In the genomic region with DNA sequence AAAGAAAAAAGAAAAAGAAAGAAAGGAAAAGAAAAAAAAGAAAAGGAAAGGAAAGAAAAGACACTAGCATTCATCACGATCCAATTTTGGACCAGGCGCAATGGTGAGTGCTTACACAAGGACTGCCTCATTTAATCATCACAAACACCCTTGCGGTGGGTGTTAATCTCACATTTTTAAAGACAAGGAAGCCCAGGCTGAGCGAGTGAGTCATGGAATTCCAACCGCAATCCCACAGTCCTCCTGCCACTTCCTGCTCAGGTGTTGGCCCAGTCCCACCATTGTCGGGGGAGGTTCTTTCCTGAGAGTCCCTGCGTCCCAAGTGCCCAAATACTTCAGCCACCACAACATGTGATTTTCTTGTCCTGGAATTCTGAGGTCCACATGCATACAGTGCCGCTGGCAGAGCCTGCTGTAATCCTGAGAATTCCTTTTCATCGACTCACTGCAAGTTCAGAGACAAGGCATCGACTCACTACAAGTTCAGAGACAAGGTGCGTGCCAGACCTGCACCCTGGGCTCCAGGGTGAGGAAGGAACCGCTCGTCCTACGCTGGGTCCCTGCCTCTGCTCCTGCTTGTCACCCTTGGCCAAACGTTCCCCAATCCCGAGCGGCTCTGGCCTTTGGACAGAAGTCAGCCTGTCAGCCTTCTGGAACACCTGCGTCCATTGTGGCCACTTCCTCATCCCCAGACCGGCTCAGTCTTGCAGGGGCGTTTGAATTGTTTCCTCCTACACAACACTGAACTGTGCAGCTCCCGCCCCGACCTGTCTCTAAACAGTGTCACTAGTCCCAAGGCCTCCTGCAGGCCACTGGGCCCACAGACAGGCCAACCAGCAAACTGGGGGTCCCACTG, we compare ENCODE assay signal across 1 cellular context.
TF ChIP-seq lines count a peak whose summit lies in the region.

No MANE protein-coding gene starts in this region.

TF ChIP-seq in SK-N-SH, 30 proteins besides CTCF, POLR2A, EP300 and RAD21:
- TF ChIP-seq EZH2phosphoT487 (IDR thresholded peaks at IDR 0.05; ENCODE audit: borderline replicate concordance, low read depth) (no peak), CHD2 (IDR thresholded peaks at IDR 0.05; ENCODE audit: low read length, partially characterized antibody) (no peak), NRF1 (IDR thresholded peaks at IDR 0.05; ENCODE audit: low read depth, low read length) (no peak), SIN3A (IDR thresholded peaks at IDR 0.05; ENCODE audit: borderline replicate concordance, low read depth, low read length) (no peak), POLR2AphosphoS5 (IDR thresholded peaks at IDR 0.05; ENCODE audit: low read depth, low read length) (peak; percentile 46; the same call in 1 of the 2 replicates), TEAD4 (IDR thresholded peaks at IDR 0.05; ENCODE audit: borderline replicate concordance, insufficient read depth) (peak; percentile 87), TAF1 (IDR thresholded peaks at IDR 0.05; ENCODE audit: borderline replicate concordance, low read depth, low read length) (no peak), RFX5 (IDR thresholded peaks at IDR 0.05; ENCODE audit: low read length) (no peak), YY1 (IDR thresholded peaks at IDR 0.05; ENCODE audit: low read depth) (no peak), FOXJ3 (CRISPR knock-in tag; IDR thresholded peaks at IDR 0.05) (no peak), REST (IDR thresholded peaks at IDR 0.05; ENCODE audit: low read depth, low read length) (peak; percentile 72), NFIC (IDR thresholded peaks at IDR 0.05; ENCODE audit: borderline replicate concordance) (peak; percentile 87), FOXM1 (IDR thresholded peaks at IDR 0.05; ENCODE audit: low read depth) (peak; percentile 18; the same call in 1 of the 2 replicates), ELF1 (IDR thresholded peaks at IDR 0.05) (peak; percentile 44; the same call in 1 of the 2 replicates), GABPA (IDR thresholded peaks at IDR 0.05; ENCODE audit: low read depth) (0 out of 2 replicates have a peak, but pooled peaks have one; percentile 31), JUND (IDR thresholded peaks at IDR 0.05) (peak; percentile 85), RCOR1 (IDR thresholded peaks at IDR 0.05; ENCODE audit: low read length) (no peak), SMC3 (IDR thresholded peaks at IDR 0.05; ENCODE audit: low read depth, low read length) (no peak), MEF2A (IDR thresholded peaks at IDR 0.05; ENCODE audit: borderline replicate concordance, low read depth) (no peak), MXI1 (IDR thresholded peaks at IDR 0.05; ENCODE audit: low read depth, low read length) (no peak), RXRA (IDR thresholded peaks at IDR 0.05; ENCODE audit: borderline replicate concordance, low read depth) (peak; percentile 89; the same call in 1 of the 2 replicates), TCF12 (IDR thresholded peaks at IDR 0.05) (peak; percentile 87), FOSL2 (IDR thresholded peaks at IDR 0.05; ENCODE audit: borderline replicate concordance, low read depth) (peak; percentile 82), GATA2 (CRISPR knock-in tag; IDR thresholded peaks at IDR 0.05) (no peak)
- TF ChIP-seq, protein P1, sequence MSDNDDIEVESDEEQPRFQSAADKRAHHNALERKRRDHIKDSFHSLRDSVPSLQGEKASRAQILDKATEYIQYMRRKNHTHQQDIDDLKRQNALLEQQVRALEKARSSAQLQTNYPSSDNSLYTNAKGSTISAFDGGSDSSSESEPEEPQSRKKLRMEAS (IDR thresholded peaks at IDR 0.05; ENCODE audit: low read depth): peak; percentile 85
- TF ChIP-seq, protein P2, sequence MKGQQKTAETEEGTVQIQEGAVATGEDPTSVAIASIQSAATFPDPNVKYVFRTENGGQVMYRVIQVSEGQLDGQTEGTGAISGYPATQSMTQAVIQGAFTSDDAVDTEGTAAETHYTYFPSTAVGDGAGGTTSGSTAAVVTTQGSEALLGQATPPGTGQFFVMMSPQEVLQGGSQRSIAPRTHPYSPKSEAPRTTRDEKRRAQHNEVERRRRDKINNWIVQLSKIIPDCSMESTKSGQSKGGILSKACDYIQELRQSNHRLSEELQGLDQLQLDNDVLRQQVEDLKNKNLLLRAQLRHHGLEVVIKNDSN (IDR thresholded peaks at IDR 0.05; ENCODE audit: borderline replicate concordance, low read depth): 0 out of 2 replicates have a peak, but pooled peaks have one; percentile 20
- TF ChIP-seq, protein P3, sequence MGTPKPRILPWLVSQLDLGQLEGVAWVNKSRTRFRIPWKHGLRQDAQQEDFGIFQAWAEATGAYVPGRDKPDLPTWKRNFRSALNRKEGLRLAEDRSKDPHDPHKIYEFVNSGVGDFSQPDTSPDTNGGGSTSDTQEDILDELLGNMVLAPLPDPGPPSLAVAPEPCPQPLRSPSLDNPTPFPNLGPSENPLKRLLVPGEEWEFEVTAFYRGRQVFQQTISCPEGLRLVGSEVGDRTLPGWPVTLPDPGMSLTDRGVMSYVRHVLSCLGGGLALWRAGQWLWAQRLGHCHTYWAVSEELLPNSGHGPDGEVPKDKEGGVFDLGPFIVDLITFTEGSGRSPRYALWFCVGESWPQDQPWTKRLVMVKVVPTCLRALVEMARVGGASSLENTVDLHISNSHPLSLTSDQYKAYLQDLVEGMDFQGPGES (IDR thresholded peaks at IDR 0.05; ENCODE audit: low read depth, low read length): no peak
- TF ChIP-seq, protein P4, sequence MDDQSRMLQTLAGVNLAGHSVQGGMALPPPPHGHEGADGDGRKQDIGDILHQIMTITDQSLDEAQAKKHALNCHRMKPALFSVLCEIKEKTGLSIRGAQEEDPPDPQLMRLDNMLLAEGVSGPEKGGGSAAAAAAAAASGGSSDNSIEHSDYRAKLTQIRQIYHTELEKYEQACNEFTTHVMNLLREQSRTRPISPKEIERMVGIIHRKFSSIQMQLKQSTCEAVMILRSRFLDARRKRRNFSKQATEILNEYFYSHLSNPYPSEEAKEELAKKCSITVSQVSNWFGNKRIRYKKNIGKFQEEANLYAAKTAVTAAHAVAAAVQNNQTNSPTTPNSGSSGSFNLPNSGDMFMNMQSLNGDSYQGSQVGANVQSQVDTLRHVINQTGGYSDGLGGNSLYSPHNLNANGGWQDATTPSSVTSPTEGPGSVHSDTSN (IDR thresholded peaks at IDR 0.05): peak; percentile 61
- TF ChIP-seq, protein P5, sequence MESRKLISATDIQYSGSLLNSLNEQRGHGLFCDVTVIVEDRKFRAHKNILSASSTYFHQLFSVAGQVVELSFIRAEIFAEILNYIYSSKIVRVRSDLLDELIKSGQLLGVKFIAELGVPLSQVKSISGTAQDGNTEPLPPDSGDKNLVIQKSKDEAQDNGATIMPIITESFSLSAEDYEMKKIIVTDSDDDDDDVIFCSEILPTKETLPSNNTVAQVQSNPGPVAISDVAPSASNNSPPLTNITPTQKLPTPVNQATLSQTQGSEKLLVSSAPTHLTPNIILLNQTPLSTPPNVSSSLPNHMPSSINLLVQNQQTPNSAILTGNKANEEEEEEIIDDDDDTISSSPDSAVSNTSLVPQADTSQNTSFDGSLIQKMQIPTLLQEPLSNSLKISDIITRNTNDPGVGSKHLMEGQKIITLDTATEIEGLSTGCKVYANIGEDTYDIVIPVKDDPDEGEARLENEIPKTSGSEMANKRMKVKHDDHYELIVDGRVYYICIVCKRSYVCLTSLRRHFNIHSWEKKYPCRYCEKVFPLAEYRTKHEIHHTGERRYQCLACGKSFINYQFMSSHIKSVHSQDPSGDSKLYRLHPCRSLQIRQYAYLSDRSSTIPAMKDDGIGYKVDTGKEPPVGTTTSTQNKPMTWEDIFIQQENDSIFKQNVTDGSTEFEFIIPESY (IDR thresholded peaks at IDR 0.05; ENCODE audit: borderline replicate concordance, low read depth): peak; percentile 52; the same call in 1 of the 2 replicates
- TF ChIP-seq, protein P6, sequence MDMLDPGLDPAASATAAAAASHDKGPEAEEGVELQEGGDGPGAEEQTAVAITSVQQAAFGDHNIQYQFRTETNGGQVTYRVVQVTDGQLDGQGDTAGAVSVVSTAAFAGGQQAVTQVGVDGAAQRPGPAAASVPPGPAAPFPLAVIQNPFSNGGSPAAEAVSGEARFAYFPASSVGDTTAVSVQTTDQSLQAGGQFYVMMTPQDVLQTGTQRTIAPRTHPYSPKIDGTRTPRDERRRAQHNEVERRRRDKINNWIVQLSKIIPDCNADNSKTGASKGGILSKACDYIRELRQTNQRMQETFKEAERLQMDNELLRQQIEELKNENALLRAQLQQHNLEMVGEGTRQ (IDR thresholded peaks at IDR 0.05; ENCODE audit: borderline replicate concordance, low read depth, low read length): no peak
